ENCODE assay signal across 27 cellular contexts in the genomic region with DNA sequence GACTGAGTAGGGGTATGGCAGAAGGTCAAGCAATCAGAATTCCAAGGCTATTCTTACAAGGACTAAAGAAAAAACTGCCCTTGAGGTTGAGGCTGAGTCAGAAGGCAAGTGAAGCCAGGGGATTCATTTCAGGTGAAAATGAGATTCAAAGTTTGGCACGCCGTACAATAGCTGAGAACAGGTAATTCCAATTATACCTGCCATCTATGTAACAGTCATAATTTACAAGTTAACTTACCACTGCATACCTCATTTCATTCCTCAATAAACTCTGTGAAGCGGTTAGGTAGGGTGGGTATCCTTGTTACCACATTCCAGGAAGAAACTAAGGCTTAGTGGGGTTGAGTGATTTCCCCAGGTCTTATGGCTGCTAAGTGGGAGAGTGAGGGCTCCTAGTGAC.
A peak's percentile ranks its signal among the peaks of the same experiment; 100 is the strongest.
DNase-seq lines count a peak whose midpoint lies in the region; ATAC-seq, FAIRE-seq and TF ChIP-seq lines count a peak whose summit lies in the region.
"Had no signal": no experiment of that assay in that cellular context is flagged by ENCODE, and none has a peak within 500 bp of the region (broad histone marks: within the 10 kb centered on the region; RNA-seq: fewer than 3 reads in every experiment).

No MANE protein-coding gene starts in this region.

- H3K27me3 ChIP-seq in PC-3 (ENCODE audit: low read length), result no peaks in the 10 kb centered on the region
- H3K27me3 ChIP-seq: BE2C; BLaER1 treated with 17β-estradiol and CSF1 and Interleukin-3, amounts not matched to agents 10 nM and 100 nM had no signal

- H3K27ac ChIP-seq in temporal lobe (ENCODE audit: low read depth, low read length) (peak overlapping the region; percentile 9), PC-3 (ENCODE audit: low read length) (no peak overlapping the region)
- H3K27ac ChIP-seq: A549; BLaER1 treated with 17β-estradiol and CSF1 and Interleukin-3, amounts not matched to agents 10 nM and 100 nM had no signal

- peaks cover 3% of the 10 kb centered on the region; the same call in 1 of the 2 replicates for H3K36me3 Mint-ChIP-seq in WTC11
- no peaks in the 10 kb centered on the region for H3K36me3 Mint-ChIP-seq in activated naive CD4-positive, alpha-beta T cell treated with anti-CD3 and anti-CD28 coated beads, Interleukin-2, amount 10 ng/mL, durations not matched to agents 7 days and 5 days
- H3K36me3 Mint-ChIP-seq: CD8-positive, alpha-beta memory T cell had no signal

- no peaks in the 10 kb centered on the region for H3K9me2 ChIP-seq in PC-3 (replicated peaks; ENCODE audit: low read length)

- peaks cover 10% of the 10 kb centered on the region for H3K4me1 ChIP-seq in PC-3 (ENCODE audit: insufficient read depth, low read length)
- H3K4me1 ChIP-seq: A549; BE2C; BLaER1 treated with 17β-estradiol and CSF1 and Interleukin-3, amounts not matched to agents 10 nM and 100 nM had no signal

- no peaks in the 10 kb centered on the region for H4K20me1 ChIP-seq in PC-3 (ENCODE audit: low read length)
- H4K20me1 ChIP-seq: BLaER1 treated with 17β-estradiol and CSF1 and Interleukin-3, amounts not matched to agents 10 nM and 100 nM had no signal

- no peak overlapping the region for H3K4me3 ChIP-seq in PC-3 (ENCODE audit: low read length)
- H3K4me3 ChIP-seq: A549; BLaER1 treated with 17β-estradiol and CSF1 and Interleukin-3, amounts not matched to agents 10 nM and 100 nM; GM12878; GM23338 had no signal

- TF ChIP-seq CTCF in WTC11 (IDR thresholded peaks at IDR 0.05), result no peak
- no peak for TF ChIP-seq CTCF in PC-3 (conservative IDR thresholded peaks at IDR 0.05; ENCODE audit: low read depth, low read length)

- no peaks in the 10 kb centered on the region for H3F3A ChIP-seq in PC-3 (ENCODE audit: low read length, unreplicated experiment)

- BruUV-seq in PC-3 (replicated peaks; lab: Mats Ljungman, UMichigan), result no TSS peak

- H3K9me3 ChIP-seq in PC-3 (ENCODE audit: low read length), result no peaks in the 10 kb centered on the region
- H3K9me3 ChIP-seq: A549; BE2C; BLaER1 treated with 17β-estradiol and CSF1 and Interleukin-3, amounts not matched to agents 10 nM and 100 nM had no signal

- no peaks in the 10 kb centered on the region for H3K27me3 Mint-ChIP-seq in WTC11 (ENCODE audit: low read depth)
- no peaks in the 10 kb centered on the region for H3K27me3 Mint-ChIP-seq in activated naive CD4-positive, alpha-beta T cell treated with anti-CD3 and anti-CD28 coated beads, Interleukin-2, amount 10 ng/mL, durations not matched to agents 7 days and 5 days

- ATAC-seq in WTC11, result no peak
- no peak for ATAC-seq in HG03521 (IDR thresholded peaks at IDR 0.05; ENCODE audit: unreplicated experiment)
- ATAC-seq in PC-3, result no peak
- ATAC-seq: A549, GM12878, GM23338, HCT116 had no signal

- FAIRE-seq in HTR-8/SVneo (lab: Jason Lieb, UNC), result peak; percentile 4
- FAIRE-seq: A549, D721Med, GM12878, GM19239 had no signal

- no peaks in the 10 kb centered on the region for H3K36me3 ChIP-seq in PC-3 (ENCODE audit: low read depth, low read length)
- H3K36me3 ChIP-seq: BE2C; BLaER1 treated with 17β-estradiol and CSF1 and Interleukin-3, amounts not matched to agents 10 nM and 100 nM had no signal

- H3K4me2 ChIP-seq in PC-3 (ENCODE audit: low read length), result no peak overlapping the region
- H3K4me2 ChIP-seq: A549; BLaER1 treated with 17β-estradiol and CSF1 and Interleukin-3, amounts not matched to agents 10 nM and 100 nM; GM23338 had no signal

- H3K79me2 ChIP-seq in PC-3 (ENCODE audit: low read length), result no peaks in the 10 kb centered on the region

- CTCF ChIA-PET in WTC11 (lab: Charles Lee), result no interaction called here
- CTCF ChIA-PET in activated naive CD4-positive, alpha-beta T cell treated with anti-CD3 and anti-CD28 coated beads, Interleukin-2, amount 10 ng/mL, durations not matched to agents 7 days and 5 days (lab: Charles Lee), result no interaction called here
- CTCF ChIA-PET in PC-3 (lab: Charles Lee), result no interaction called here

- no peak overlapping the region for H3K4me3 Mint-ChIP-seq in WTC11
- no peak overlapping the region for H3K4me3 Mint-ChIP-seq in activated naive CD4-positive, alpha-beta T cell treated with anti-CD3 and anti-CD28 coated beads, Interleukin-2, amount 10 ng/mL, durations not matched to agents 7 days and 5 days
- H3K4me3 Mint-ChIP-seq: CD14-positive monocyte; CD4-positive, alpha-beta T cell; CD8-positive, alpha-beta memory T cell; GM23338; H9; HFFc6 had no signal

- peak overlapping the region; percentile 25; the same call in 1 of the 2 replicates for H3K27ac Mint-ChIP-seq in WTC11
- no peak overlapping the region for H3K27ac Mint-ChIP-seq in activated naive CD4-positive, alpha-beta T cell treated with anti-CD3 and anti-CD28 coated beads, Interleukin-2, amount 10 ng/mL, durations not matched to agents 7 days and 5 days
- H3K27ac Mint-ChIP-seq: CD14-positive monocyte; CD4-positive, alpha-beta T cell; CD8-positive, alpha-beta memory T cell; GM23338; HFFc6 had no signal

- no peak overlapping the region; the same call in 1 of the 2 replicates for H3K9ac ChIP-seq in PC-3 (ENCODE audit: low read length)
- H3K9ac ChIP-seq: BLaER1 treated with 17β-estradiol and CSF1 and Interleukin-3, amounts not matched to agents 10 nM and 100 nM had no signal

- DNase-seq in HTR-8/SVneo (ENCODE audit: insufficient read length, low spot score), result no peak
- no peak for DNase-seq in WTC11 (ENCODE audit: low spot score)
- peak; percentile 18 for DNase-seq in kidney tubule cell (ENCODE audit: low spot score)
- no peak for DNase-seq in activated naive CD4-positive, alpha-beta T cell treated with anti-CD3 and anti-CD28 coated beads, Interleukin-2, amount 10 ng/mL, durations not matched to agents 7 days and 5 days
- no peak for DNase-seq in PC-3
- DNase-seq: 8988T; ACHN; AML-193; BE2C; CD4-positive, alpha-beta T cell; CD8-positive, alpha-beta memory T cell; DMS 273 treated with DMSO at 0.1 percent for 48 hours; DMS79; EL; GDM1; H9; HFFc6 had no signal

- peaks cover 3% of the 10 kb centered on the region; the same call in 1 of the 2 replicates for H3K4me1 Mint-ChIP-seq in WTC11
- H3K4me1 Mint-ChIP-seq in activated naive CD4-positive, alpha-beta T cell treated with anti-CD3 and anti-CD28 coated beads, Interleukin-2, amount 10 ng/mL, durations not matched to agents 7 days and 5 days, result no peaks in the 10 kb centered on the region
- H3K4me1 Mint-ChIP-seq: CD14-positive monocyte; CD8-positive, alpha-beta memory T cell had no signal

- POLR2A ChIA-PET in WTC11 (lab: Charles Lee) (no interaction called here), PC-3 (lab: Charles Lee; ENCODE audit: unreplicated experiment) (no interaction called here)

- H2AFZ ChIP-seq in PC-3 (ENCODE audit: low read length), result no peak overlapping the region
- H2AFZ ChIP-seq: GM23338 had no signal

- H3K9me3 Mint-ChIP-seq in WTC11, result peaks cover 5% of the 10 kb centered on the region
- no peaks in the 10 kb centered on the region for H3K9me3 Mint-ChIP-seq in activated naive CD4-positive, alpha-beta T cell treated with anti-CD3 and anti-CD28 coated beads, Interleukin-2, amount 10 ng/mL, durations not matched to agents 7 days and 5 days
- H3K9me3 Mint-ChIP-seq: CD14-positive monocyte; CD4-positive, alpha-beta T cell; CD8-positive, alpha-beta memory T cell; GM23338; H9 had no signal

- intact Hi-C loops in PC-3 (cut with micrococcal nuclease), result loop anchor here (2.0 kb wide), 1 partner anchor 65 kb away; a partner anchor contains a TSS

TF ChIP-seq in WTC11, 78 proteins besides CTCF, POLR2A, EP300 and RAD21 (continues in another document):
- TF ChIP-seq ZNF232 (CRISPR knock-in tag; IDR thresholded peaks at IDR 0.05) (no peak), NR1H2 (CRISPR knock-in tag; IDR thresholded peaks at IDR 0.05) (no peak), ZNF121 (CRISPR knock-in tag; IDR thresholded peaks at IDR 0.05) (no peak), ATF1 (CRISPR knock-in tag; IDR thresholded peaks at IDR 0.05) (no peak), FOXK1 (CRISPR knock-in tag; IDR thresholded peaks at IDR 0.05) (no peak), MYBL2 (CRISPR knock-in tag; IDR thresholded peaks at IDR 0.05) (no peak)
- TF ChIP-seq, protein P1, sequence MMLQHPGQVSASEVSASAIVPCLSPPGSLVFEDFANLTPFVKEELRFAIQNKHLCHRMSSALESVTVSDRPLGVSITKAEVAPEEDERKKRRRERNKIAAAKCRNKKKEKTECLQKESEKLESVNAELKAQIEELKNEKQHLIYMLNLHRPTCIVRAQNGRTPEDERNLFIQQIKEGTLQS (CRISPR knock-in tag; conservative IDR thresholded peaks at IDR 0.05), result no peak
- TF ChIP-seq, protein P2, sequence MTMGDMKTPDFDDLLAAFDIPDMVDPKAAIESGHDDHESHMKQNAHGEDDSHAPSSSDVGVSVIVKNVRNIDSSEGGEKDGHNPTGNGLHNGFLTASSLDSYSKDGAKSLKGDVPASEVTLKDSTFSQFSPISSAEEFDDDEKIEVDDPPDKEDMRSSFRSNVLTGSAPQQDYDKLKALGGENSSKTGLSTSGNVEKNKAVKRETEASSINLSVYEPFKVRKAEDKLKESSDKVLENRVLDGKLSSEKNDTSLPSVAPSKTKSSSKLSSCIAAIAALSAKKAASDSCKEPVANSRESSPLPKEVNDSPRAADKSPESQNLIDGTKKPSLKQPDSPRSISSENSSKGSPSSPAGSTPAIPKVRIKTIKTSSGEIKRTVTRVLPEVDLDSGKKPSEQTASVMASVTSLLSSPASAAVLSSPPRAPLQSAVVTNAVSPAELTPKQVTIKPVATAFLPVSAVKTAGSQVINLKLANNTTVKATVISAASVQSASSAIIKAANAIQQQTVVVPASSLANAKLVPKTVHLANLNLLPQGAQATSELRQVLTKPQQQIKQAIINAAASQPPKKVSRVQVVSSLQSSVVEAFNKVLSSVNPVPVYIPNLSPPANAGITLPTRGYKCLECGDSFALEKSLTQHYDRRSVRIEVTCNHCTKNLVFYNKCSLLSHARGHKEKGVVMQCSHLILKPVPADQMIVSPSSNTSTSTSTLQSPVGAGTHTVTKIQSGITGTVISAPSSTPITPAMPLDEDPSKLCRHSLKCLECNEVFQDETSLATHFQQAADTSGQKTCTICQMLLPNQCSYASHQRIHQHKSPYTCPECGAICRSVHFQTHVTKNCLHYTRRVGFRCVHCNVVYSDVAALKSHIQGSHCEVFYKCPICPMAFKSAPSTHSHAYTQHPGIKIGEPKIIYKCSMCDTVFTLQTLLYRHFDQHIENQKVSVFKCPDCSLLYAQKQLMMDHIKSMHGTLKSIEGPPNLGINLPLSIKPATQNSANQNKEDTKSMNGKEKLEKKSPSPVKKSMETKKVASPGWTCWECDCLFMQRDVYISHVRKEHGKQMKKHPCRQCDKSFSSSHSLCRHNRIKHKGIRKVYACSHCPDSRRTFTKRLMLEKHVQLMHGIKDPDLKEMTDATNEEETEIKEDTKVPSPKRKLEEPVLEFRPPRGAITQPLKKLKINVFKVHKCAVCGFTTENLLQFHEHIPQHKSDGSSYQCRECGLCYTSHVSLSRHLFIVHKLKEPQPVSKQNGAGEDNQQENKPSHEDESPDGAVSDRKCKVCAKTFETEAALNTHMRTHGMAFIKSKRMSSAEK (CRISPR knock-in tag; IDR thresholded peaks at IDR 0.05; ENCODE audit: borderline replicate concordance), result no peak
- TF ChIP-seq, protein P3, sequence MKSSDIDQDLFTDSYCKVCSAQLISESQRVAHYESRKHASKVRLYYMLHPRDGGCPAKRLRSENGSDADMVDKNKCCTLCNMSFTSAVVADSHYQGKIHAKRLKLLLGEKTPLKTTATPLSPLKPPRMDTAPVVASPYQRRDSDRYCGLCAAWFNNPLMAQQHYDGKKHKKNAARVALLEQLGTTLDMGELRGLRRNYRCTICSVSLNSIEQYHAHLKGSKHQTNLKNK (CRISPR knock-in tag; IDR thresholded peaks at IDR 0.05), result no peak
